In the genomic region with DNA sequence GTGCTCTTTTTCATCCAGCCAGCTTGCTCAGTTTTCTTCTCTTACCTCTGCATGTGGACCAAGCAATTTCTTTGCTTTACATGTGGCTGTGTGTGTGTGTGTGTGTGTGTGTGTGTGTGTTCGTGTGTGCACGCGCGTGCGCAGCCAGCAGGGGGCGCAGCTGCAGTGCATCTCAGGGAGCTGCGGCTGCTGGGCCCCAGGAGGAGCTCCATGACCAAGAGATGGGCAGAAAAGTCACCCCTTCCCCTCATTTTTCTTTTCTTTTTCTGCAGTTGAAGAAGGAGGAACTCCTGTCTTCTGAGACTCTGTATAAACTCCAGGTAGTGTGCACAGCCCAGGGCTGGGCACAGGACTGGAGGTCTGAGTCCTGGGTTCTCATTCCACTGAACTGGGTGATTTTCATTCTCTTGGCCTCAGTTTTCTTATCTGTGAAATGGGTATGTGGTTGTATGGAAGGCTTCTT, we compare ENCODE assay signal across 8 cellular contexts. TPM values are rescaled to one million over a fixed set of nuclear protein-coding genes. Genes with fewer than 3 reads are reported as not detected.
DNase-seq lines count a peak whose midpoint lies in the region; ATAC-seq lines count a peak whose summit lies in the region.

No MANE protein-coding gene starts in this region.

- peak; percentile 43 for ATAC-seq in GM21367 (IDR thresholded peaks at IDR 0.05; ENCODE audit: unreplicated experiment)

- peak in 9 of 14 donors; percentile 5 to 62 (median 15) for DNase-seq in C1 segment of cervical spinal cord (lab: John Stamatoyannopoulos, UW)
- DNase-seq in NCI-H460 (ENCODE audit: extremely low read depth, low read depth) = peak; percentile 54
- peak; percentile 39 to 51 for DNase-seq in activated CD4-positive, alpha-beta T cell treated with anti-CD3 and anti-CD28 coated beads, Interleukin-2, amount 50 U/mL, for 24 hours (ENCODE audit: low read depth in 1 of 2, low spot score in 1 of 2)
- DNase-seq in dermis blood vessel endothelial cell = peak; percentile 83
- peak; percentile 64 for DNase-seq in medulla oblongata (ENCODE audit: extremely low spot score)
- DNase-seq in stimulated activated CD8-positive, alpha-beta memory T cell treated with anti-CD3 and anti-CD28 coated beads, Interleukin-15, amount 100 ng/mL, for 1 hour (ENCODE audit: low read depth) = peak; percentile 33
- no peak for DNase-seq in T1000 (lab: John Stamatoyannopoulos, UW)

RNA-seq across cellular contexts. Expression of gene BLNK, which starts 41.8 kb away (rescaled TPM):
- total RNA-seq in NCI-H460 (2014; rRNA removed; shearing (Covaris generic)) = not detected in 2 replicates
- not detected in 2 replicates for polyA plus RNA-seq in NCI-H460 (2014; cell fraction: nucleus; rRNA removed)
- not detected in 2 replicates for total RNA-seq in dermis blood vessel endothelial cell
